Comparison of ENCODE assay signal across 9 cellular contexts in genomic region chr16:10988164-10988803, GRCh38. TPM values are rescaled to one million over a fixed set of nuclear protein-coding genes. Genes with fewer than 3 reads are reported as not detected.
DNase-seq lines count a peak whose midpoint lies in the region; ATAC-seq, FAIRE-seq and TF ChIP-seq lines count a peak whose summit lies in the region.
"Had no signal": no experiment of that assay in that cellular context is flagged by ENCODE, and none has a peak within 500 bp of the region (broad histone marks: within the 10 kb centered on the region; RNA-seq: fewer than 3 reads in every experiment).

No MANE protein-coding gene starts in this region.

- no peak overlapping the region for H3K27ac ChIP-seq in A549
- no peak overlapping the region for H3K27ac ChIP-seq in OCI-LY1 (ENCODE audit: low read depth, low read length, poor library complexity, severe bottlenecking)
- H3K27ac ChIP-seq in right cardiac atrium (ENCODE audit: low read length) = no peak overlapping the region
- H3K27ac ChIP-seq: thoracic aorta had no signal

- H3K4me1 Mint-ChIP-seq in activated naive CD8-positive, alpha-beta T cell treated with anti-CD3 and anti-CD28 coated beads, Interleukin-2, amount 10 ng/mL, durations not matched to agents 7 days and 5 days = peaks cover 80% of the 10 kb centered on the region

- peak overlapping the region; percentile 81 for H3K27ac Mint-ChIP-seq in activated naive CD8-positive, alpha-beta T cell treated with anti-CD3 and anti-CD28 coated beads, Interleukin-2, amount 10 ng/mL, durations not matched to agents 7 days and 5 days

- H3K4me1 ChIP-seq in A549 (peaks cover 20% of the 10 kb centered on the region), OCI-LY1 (ENCODE audit: insufficient read depth, low read length, severe bottlenecking) (peaks cover 14% of the 10 kb centered on the region), right cardiac atrium (ENCODE audit: control insufficient read depth, insufficient read depth, low read length) (no peaks in the 10 kb centered on the region)

- H3F3A ChIP-seq in OCI-LY1 (ENCODE audit: insufficient read depth, low read length) = no peaks in the 10 kb centered on the region

- H3K4me3 ChIP-seq in A549 = no peak overlapping the region
- H3K4me3 ChIP-seq in OCI-LY1 (ENCODE audit: low read depth, low read length, poor library complexity, severe bottlenecking) = no peak overlapping the region
- H3K4me3 ChIP-seq in right cardiac atrium (ENCODE audit: low read length) = no peak overlapping the region
- H3K4me3 ChIP-seq: thoracic aorta had no signal

- TF ChIP-seq RAD21 in A549 (conservative IDR thresholded peaks at IDR 0.05 in 1 of 2, IDR thresholded peaks at IDR 0.05 in 1 of 2) = peak; percentile 13 to 23; a peak in 1 of 5 replicates

- FAIRE-seq in A549 (lab: Jason Lieb, UNC) (no peak), GM19239 (lab: Jason Lieb, UNC) (peak; percentile 47)

- peak in 1 of 2 experiments; percentile 28 for DNase-seq in A549 (ENCODE audit: low read depth in 1 of 2, low spot score in 1 of 2)
- no peak for DNase-seq in GM19239 (ENCODE audit: insufficient read length, low spot score)
- DNase-seq in activated naive CD8-positive, alpha-beta T cell treated with anti-CD3 and anti-CD28 coated beads, Interleukin-2, amount 10 ng/mL, durations not matched to agents 7 days and 5 days = peak; percentile 66
- peak; percentile 64 for DNase-seq in stimulated activated CD4-positive, alpha-beta T cell treated with anti-CD3 and anti-CD28 coated beads, Interleukin-12 subunit alpha, Interleukin-12 subunit beta, amount 100 ng/mL, for 4 hours
- no peak for DNase-seq in T1000 (lab: John Stamatoyannopoulos, UW)
- no peak for DNase-seq in right cardiac atrium
- no peak for DNase-seq in activated gamma-delta T cell treated with Interleukin-2 at 50 U/mL for 16 hours

- H3K9me3 ChIP-seq in A549 (no peaks in the 10 kb centered on the region), OCI-LY1 (ENCODE audit: low read length) (no peaks in the 10 kb centered on the region), right cardiac atrium (ENCODE audit: control insufficient read depth, low read length) (no peaks in the 10 kb centered on the region)
- H3K9me3 ChIP-seq: thoracic aorta had no signal

- TF ChIP-seq POLR2A in A549 (IDR thresholded peaks at IDR 0.05; ENCODE audit: low read length) = no peak

- peak in 1 of 2 experiments; percentile 63; a peak in 3 of 6 replicates for ATAC-seq in A549
- peak; percentile 83 for ATAC-seq in activated naive CD8-positive, alpha-beta T cell treated with anti-CD3 and anti-CD28 coated beads, Interleukin-2, amount 10 ng/mL, durations not matched to agents 7 days and 5 days (ENCODE audit: low read depth)
- no peak for ATAC-seq in right cardiac atrium

- H3K9me3 Mint-ChIP-seq in activated naive CD8-positive, alpha-beta T cell treated with anti-CD3 and anti-CD28 coated beads, Interleukin-2, amount 10 ng/mL, durations not matched to agents 7 days and 5 days = no peaks in the 10 kb centered on the region

- WGBS in A549 (ENCODE audit: missing lambda C conversion rate) = 34% methylated on average over 6 of the region's 7 CpGs
- WGBS in right cardiac atrium = 77% methylated on average over 7 of the region's 7 CpGs

- CTCF ChIA-PET in A549 (lab: Yijun Ruan, JAX) = no interaction called here

- no peaks in the 10 kb centered on the region for H3K27me3 Mint-ChIP-seq in activated naive CD8-positive, alpha-beta T cell treated with anti-CD3 and anti-CD28 coated beads, Interleukin-2, amount 10 ng/mL, durations not matched to agents 7 days and 5 days

- no peaks in the 10 kb centered on the region for H3K9me2 ChIP-seq in OCI-LY1 (ENCODE audit: low read depth, low read length)

- POLR2A ChIA-PET in A549 (lab: Yijun Ruan, JAX) = no interaction called here
- POLR2A ChIA-PET in activated naive CD8-positive, alpha-beta T cell treated with anti-CD3 and anti-CD28 coated beads, Interleukin-2, amount 10 ng/mL, durations not matched to agents 7 days and 5 days (lab: Charles Lee) = interaction anchor here (1.4 to 3.0 kb wide), 3 partner anchors 64 to 367 kb away, joined by 3 to 10 read pairs (median 9); no protein-coding TSS in a partner anchor

- intact Hi-C loops in right cardiac atrium (cut with DNase I) = no loop called here

- peak overlapping the region; percentile 56 for H3K4me3 Mint-ChIP-seq in activated naive CD8-positive, alpha-beta T cell treated with anti-CD3 and anti-CD28 coated beads, Interleukin-2, amount 10 ng/mL, durations not matched to agents 7 days and 5 days

- TF ChIP-seq EP300 in A549 (IDR thresholded peaks at IDR 0.05) = no peak

- no peak for TF ChIP-seq CTCF in A549 (IDR thresholded peaks at IDR 0.05)
- peak; percentile 58 for TF ChIP-seq CTCF in OCI-LY1 (IDR thresholded peaks at IDR 0.05; ENCODE audit: low read length)

- H3K36me3 Mint-ChIP-seq in activated naive CD8-positive, alpha-beta T cell treated with anti-CD3 and anti-CD28 coated beads, Interleukin-2, amount 10 ng/mL, durations not matched to agents 7 days and 5 days = peaks cover 46% of the 10 kb centered on the region

- H4K20me1 ChIP-seq in OCI-LY1 (ENCODE audit: insufficient read depth, low read length) = no peaks in the 10 kb centered on the region

- H2AFZ ChIP-seq in OCI-LY1 (ENCODE audit: low read length) = no peak overlapping the region

- H3K4me2 ChIP-seq in A549 (no peak overlapping the region), OCI-LY1 (ENCODE audit: low read length) (no peak overlapping the region)

- peaks cover 53% of the 10 kb centered on the region; the same call in 1 of the 2 replicates for H3K36me3 ChIP-seq in OCI-LY1 (ENCODE audit: insufficient read depth, low read length)
- H3K36me3 ChIP-seq: thoracic aorta had no signal

- H3K27me3 ChIP-seq in OCI-LY1 (ENCODE audit: insufficient read depth, low read length) (no peaks in the 10 kb centered on the region), right cardiac atrium (ENCODE audit: control insufficient read depth, insufficient read depth) (no peaks in the 10 kb centered on the region)

- no peaks in the 10 kb centered on the region for H3K79me2 ChIP-seq in OCI-LY1 (ENCODE audit: insufficient read depth, low read length)

- H3K9ac ChIP-seq in OCI-LY1 (ENCODE audit: low read length) = no peak overlapping the region

TF ChIP-seq in A549, 52 proteins besides CTCF, POLR2A, EP300 and RAD21 (continues in another document):
- no peak for TF ChIP-seq SREBF2 (IDR thresholded peaks at IDR 0.05)
- no peak for TF ChIP-seq ATOH8 (CRISPR knock-in tag; IDR thresholded peaks at IDR 0.05; ENCODE audit: low read depth)
- no peak for TF ChIP-seq BCL3 (IDR thresholded peaks at IDR 0.05)
- no peak for TF ChIP-seq RARB (CRISPR knock-in tag; IDR thresholded peaks at IDR 0.05)
- no peak for TF ChIP-seq RCOR1 (IDR thresholded peaks at IDR 0.05; ENCODE audit: low read depth, low read length)
- TF ChIP-seq CBX2 (IDR thresholded peaks at IDR 0.05; ENCODE audit: borderline replicate concordance, low read depth) = no peak
- no peak for TF ChIP-seq MAX (IDR thresholded peaks at IDR 0.05)
- TF ChIP-seq CHD2 (IDR thresholded peaks at IDR 0.05; ENCODE audit: low read length, partially characterized antibody) = no peak
- no peak for TF ChIP-seq NR3C1 (IDR thresholded peaks at IDR 0.05)
- TF ChIP-seq MAFK (IDR thresholded peaks at IDR 0.05; ENCODE audit: partially characterized antibody) = no peak
- TF ChIP-seq BHLHE40 (IDR thresholded peaks at IDR 0.05; ENCODE audit: low read depth, low read length) = no peak
- no peak for TF ChIP-seq POLR2AphosphoS2 (conservative IDR thresholded peaks at IDR 0.05; ENCODE audit: low read length)
- no peak for TF ChIP-seq FOSL2 (IDR thresholded peaks at IDR 0.05)
- no peak for TF ChIP-seq FOSL2 (CRISPR knock-in tag; IDR thresholded peaks at IDR 0.05)

RNA-seq across cellular contexts. Expression of gene CLEC16A, which starts 43.9 kb away (rescaled TPM):
- polyA plus RNA-seq in A549 (2011; rRNA removed) = 10.4 and 10.6 TPM in 2 replicates
- 8.6 and 10.8 TPM in 2 replicates for polyA plus RNA-seq in A549 (2012; cell fraction: cytosol; rRNA removed)
- polyA plus RNA-seq in A549 (2012; cell fraction: nucleus; rRNA removed) = 14.2 and 15.6 TPM in 2 replicates
- 8.3 to 8.5 TPM (median 8.4 TPM) in 3 replicates for polyA plus RNA-seq in A549 (2017; fragmentation: RNase III; extraction: RNeasy Plus Mini Kit Qiagen cat#74134 plus additional on column Dnase treatment)
- 27.4 and 34.2 TPM in 2 replicates for polyA minus RNA-seq in A549 (2011; rRNA and poly(A)+ RNA removed)
- 10 to 100 TPM; 31.1 to 34.1 TPM for total RNA-seq in activated naive CD8-positive, alpha-beta T cell treated with anti-CD3 and anti-CD28 coated beads, Interleukin-2, amount 10 ng/mL, durations not matched to agents 7 days and 5 days
- total RNA-seq in right cardiac atrium = 10 to 100 TPM; 24.0 to 31.5 (median 30.4) TPM
- 14.9 TPM for polyA plus RNA-seq in right cardiac atrium

RNA-seq across cellular contexts. Expression of gene DEXI, which starts 46.0 kb away (rescaled TPM):
- polyA plus RNA-seq in A549 (2011; rRNA removed) (22.0 and 27.1 TPM in 2 replicates), A549 (2017; fragmentation: RNase III; extraction: RNeasy Plus Mini Kit Qiagen cat#74134 plus additional on column Dnase treatment) (31.9 to 34.0 TPM (median 33.0 TPM) in 3 replicates), right cardiac atrium (127 TPM)
- polyA plus RNA-seq in A549 (2012; cell fraction: cytosol; rRNA removed) = 45.9 and 57.8 TPM in 2 replicates
- 45.3 and 46.2 TPM in 2 replicates for polyA plus RNA-seq in A549 (2012; cell fraction: nucleus; rRNA removed)
- 16.8 and 26.1 TPM in 2 replicates for polyA minus RNA-seq in A549 (2011; rRNA and poly(A)+ RNA removed)
- 10 to 100 TPM; 31.4 to 32.3 TPM for total RNA-seq in activated naive CD8-positive, alpha-beta T cell treated with anti-CD3 and anti-CD28 coated beads, Interleukin-2, amount 10 ng/mL, durations not matched to agents 7 days and 5 days
- 100 to 1,000 TPM in 2 of 4 donors, 10 to 100 TPM in 2; 82.2 to 126 (median 101) TPM for total RNA-seq in right cardiac atrium

Comparison
In these comparisons a context has a peak if more than half of its experiments do, and no peak if none do; other contexts are left out.
1. DNase-seq: peak in activated naive CD8-positive, alpha-beta T cell treated with anti-CD3 and anti-CD28 coated beads, Interleukin-2, amount 10 ng/mL, durations not matched to agents 7 days and 5 days (single experiment) and stimulated activated CD4-positive, alpha-beta T cell treated with anti-CD3 and anti-CD28 coated beads, Interleukin-12 subunit alpha, Interleukin-12 subunit beta, amount 100 ng/mL, for 4 hours (single experiment); none in GM19239 (single experiment), T1000 (single experiment), right cardiac atrium (0 of 3) and activated gamma-delta T cell treated with Interleukin-2 at 50 U/mL for 16 hours (single experiment).